In the genomic region with DNA sequence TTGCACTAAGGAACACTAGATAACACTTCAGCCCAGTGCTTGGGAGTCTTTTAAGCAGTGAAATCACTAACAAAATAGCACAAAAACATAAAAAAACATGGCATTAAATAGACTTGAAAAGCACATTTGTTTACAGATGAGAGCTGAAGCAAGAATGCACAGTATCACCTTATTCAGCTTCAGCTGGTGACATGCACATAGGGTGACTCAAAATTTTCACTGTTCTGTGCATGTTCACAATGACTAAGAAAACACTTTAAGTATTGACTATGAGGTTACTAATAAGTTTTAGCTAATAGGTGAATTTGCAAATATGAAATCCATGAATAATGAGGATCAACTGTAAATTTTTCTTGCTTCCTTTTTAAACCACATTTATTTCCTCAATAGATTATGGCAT, we compare ENCODE assay signal across 34 cellular contexts.
DNase-seq lines count a peak whose midpoint lies in the region; ATAC-seq, FAIRE-seq and TF ChIP-seq lines count a peak whose summit lies in the region.
"Had no signal": no experiment of that assay in that cellular context is flagged by ENCODE, and none has a peak within 500 bp of the region (broad histone marks: within the 10 kb centered on the region; RNA-seq: fewer than 3 reads in every experiment).

No MANE protein-coding gene starts in this region.

- H4K20me1 ChIP-seq in IMR-90 (ENCODE audit: insufficient read depth, low read length) = no peaks in the 10 kb centered on the region

- H2BK15ac ChIP-seq in IMR-90 (ENCODE audit: low read depth, low read length) (peak overlapping the region; percentile 71; the same call in 2 of the 3 replicates), mesenchymal stem cell (ENCODE audit: low read depth, poor library complexity, severe bottlenecking) (no peak overlapping the region)

- no peak overlapping the region for H2AFZ ChIP-seq in IMR-90 (replicated peaks; ENCODE audit: low read length, poor library complexity)
- no peak overlapping the region for H2AFZ ChIP-seq in mesenchymal stem cell (ENCODE audit: low read depth, low read length)

- H3K18ac ChIP-seq in IMR-90 (ENCODE audit: low read depth, low read length) (peak overlapping the region; percentile 97), mesenchymal stem cell (ENCODE audit: low read depth in 1 of 2, low read length in 2 of 2) (no peak overlapping the region)

- CTCF ChIA-PET in IMR-90 (lab: Yijun Ruan, JAX) = no interaction called here

- H4K91ac ChIP-seq in IMR-90 (ENCODE audit: insufficient read depth, low read depth, low read length) (peak overlapping the region; percentile 71; the same call in 1 of the 2 replicates), mesenchymal stem cell (ENCODE audit: low read length) (no peak overlapping the region)

- FAIRE-seq in bronchial epithelial cell (lab: Jason Lieb, UNC) = no peak
- FAIRE-seq: GM12892, kidney, TTC549 had no signal

- peak overlapping the region; percentile 75 for H2BK20ac ChIP-seq in IMR-90 (ENCODE audit: low read depth, low read length)

- H2AK9ac ChIP-seq in IMR-90 (replicated peaks; ENCODE audit: low read depth, low read length, poor library complexity) = no peak overlapping the region

- H3K4me2 ChIP-seq in IMR-90 (ENCODE audit: low read depth, low read length) = 0 out of 2 replicates have a peak overlapping the region, but pooled peaks have one; percentile 43
- H3K4me2 ChIP-seq in mesenchymal stem cell (ENCODE audit: low read length, poor library complexity, severe bottlenecking) = no peak overlapping the region
- H3K4me2 ChIP-seq: smooth muscle cell had no signal

- H2BK120ac ChIP-seq in IMR-90 (ENCODE audit: low read depth, low read length) = peak overlapping the region; percentile 83
- H2BK120ac ChIP-seq in mesenchymal stem cell (ENCODE audit: low read depth, low read length) = no peak overlapping the region

- H3K14ac ChIP-seq in IMR-90 (replicated peaks; ENCODE audit: low read depth, low read length) = peak overlapping the region; percentile 62
- no peak overlapping the region for H3K14ac ChIP-seq in mesenchymal stem cell (ENCODE audit: low read length in 2 of 2)

- ATAC-seq in IMR-90 (ENCODE audit: low read depth) = peak; percentile 16; the same call in 1 of the 2 replicates
- ATAC-seq in left lobe of liver = no peak
- ATAC-seq: activated CD8-positive, alpha-beta T cell treated with anti-CD3 and anti-CD28 coated beads for 36 hours; gastrocnemius medialis had no signal

- peak overlapping the region; percentile 87 for H2BK5ac ChIP-seq in IMR-90 (ENCODE audit: low read depth, low read length, poor library complexity, severe bottlenecking)
- H2BK5ac ChIP-seq in mesenchymal stem cell (ENCODE audit: low read depth, low read length, poor library complexity, severe bottlenecking) = no peak overlapping the region

- H3K9ac ChIP-seq in IMR-90 (ENCODE audit: low read depth, low read length) (no peak overlapping the region), mesenchymal stem cell (ENCODE audit: low read length) (no peak overlapping the region)

- TF ChIP-seq RAD21 in IMR-90 (IDR thresholded peaks at IDR 0.05; ENCODE audit: low read length) = no peak

- H3K4ac ChIP-seq in IMR-90 (ENCODE audit: low read depth, low read length) (peak overlapping the region; percentile 67; the same call in 1 of the 2 replicates), mesenchymal stem cell (ENCODE audit: low read depth in 1 of 2, low read length in 2 of 2) (no peak overlapping the region)

- no peak for TF ChIP-seq POLR2A in IMR-90 (IDR thresholded peaks at IDR 0.05; ENCODE audit: low read depth, low read length)

- in situ Hi-C loops in IMR-90 (cut with MboI; ENCODE audit: low sequenced_read_pairs) = no loop called here

- H3K4me3 ChIP-seq in AG10803 (ENCODE audit: low read length) (no peak overlapping the region), IMR-90 (ENCODE audit: insufficient read depth, low read depth, low read length) (no peak overlapping the region), bronchial epithelial cell (ENCODE audit: low read depth, low read length) (no peak overlapping the region), mesenchymal stem cell (ENCODE audit: insufficient read depth in 1 of 2, low read depth in 1 of 2, low read length in 2 of 2) (no peak overlapping the region)
- H3K4me3 ChIP-seq: gastrocnemius medialis, HAP-1, smooth muscle cell, upper lobe of left lung had no signal

- H3K9me3 ChIP-seq in IMR-90 (ENCODE audit: control insufficient read depth, insufficient read depth, low read length) (no peaks in the 10 kb centered on the region), mesenchymal stem cell (ENCODE audit: control insufficient read depth, low read length) (no peaks in the 10 kb centered on the region)
- H3K9me3 ChIP-seq: gastrocnemius medialis, HAP-1, neutrophil, upper lobe of left lung had no signal

- H3K79me1 ChIP-seq in IMR-90 (ENCODE audit: low read depth in 1 of 2, low read length in 2 of 2) (no peaks in the 10 kb centered on the region), mesenchymal stem cell (replicated peaks; ENCODE audit: low read length, poor library complexity, severe bottlenecking) (no peaks in the 10 kb centered on the region)

- DNase-seq in AG10803 (ENCODE audit: low read depth) = peak; percentile 33
- DNase-seq in IMR-90 = peak; percentile 67
- peak; percentile 95 for DNase-seq in bronchial epithelial cell (ENCODE audit: low read depth)
- peak; percentile 10 for DNase-seq in mesenchymal stem cell
- DNase-seq in left lobe of liver (ENCODE audit: low spot score) = no peak
- no peak for DNase-seq in NCI-H2196 treated with DMSO at 0.1 percent for 48 hours (lab: John Stamatoyannopoulos, UW; ENCODE audit: unreplicated experiment)
- DNase-seq in Ammon's horn (ENCODE audit: low spot score) = no peak
- DNase-seq in SHP77 (lab: John Stamatoyannopoulos, UW) = no peak
- DNase-seq: ACHN; activated CD4-positive, CD25-positive, alpha-beta regulatory T cell treated with anti-CD3 and anti-CD28 coated beads, Interleukin-2, amount 50 U/mL, for 72 hours; activated CD8-positive, alpha-beta T cell treated with anti-CD3 and anti-CD28 coated beads for 36 hours; activated effector memory CD4-positive, alpha-beta T cell treated with Interleukin-2 at 50 U/mL for 16 hours; activated naive CD8-positive, alpha-beta T cell treated with anti-CD3 and anti-CD28 coated beads for 36 hours; activated T-cell treated with anti-CD3 and anti-CD28 coated beads for 4 hours; Calu3; cerebellar nuclear complex; DND-41; gastrocnemius medialis; kidney; NCI-H2081; NCI-H345; NCI-H82; SIG-M5; stimulated activated CD4-positive, alpha-beta T cell treated with anti-CD3 and anti-CD28 coated beads, Interleukin-2, amount 100 ng/mL, for 24 hours; substantia nigra; T-helper 1 cell; upper lobe of left lung had no signal

- no peak overlapping the region for H3K56ac ChIP-seq in IMR-90 (ENCODE audit: extremely low read depth, insufficient read depth, low read length)

- peaks cover 8% of the 10 kb centered on the region for H3K4me1 ChIP-seq in IMR-90 (ENCODE audit: control insufficient read depth, insufficient read depth, low read length)
- H3K4me1 ChIP-seq in mesenchymal stem cell (ENCODE audit: control insufficient read depth, insufficient read depth, low read depth, low read length) = no peaks in the 10 kb centered on the region
- H3K4me1 ChIP-seq: gastrocnemius medialis, HAP-1, upper lobe of left lung had no signal

- H3K36me3 ChIP-seq in IMR-90 (ENCODE audit: control insufficient read depth, insufficient read depth, low read length) (no peaks in the 10 kb centered on the region), bronchial epithelial cell (ENCODE audit: control insufficient read depth, insufficient read depth, low read length) (no peaks in the 10 kb centered on the region), mesenchymal stem cell (ENCODE audit: control insufficient read depth in 1 of 2, insufficient read depth in 2 of 2, low read depth in 1 of 2, low read length in 2 of 2) (no peaks in the 10 kb centered on the region)
- H3K36me3 ChIP-seq: gastrocnemius medialis, HAP-1, neutrophil, upper lobe of left lung had no signal

- dilution Hi-C loops in IMR-90 (cut with HindIII; ENCODE audit: low sequenced_read_pairs, unreplicated experiment) = no loop called here

- no peaks in the 10 kb centered on the region for H3K27me3 ChIP-seq in IMR-90 (ENCODE audit: control insufficient read depth, insufficient read depth, low read length)
- H3K27me3 ChIP-seq in bronchial epithelial cell (ENCODE audit: control insufficient read depth, insufficient read depth, low read length) = no peaks in the 10 kb centered on the region
- H3K27me3 ChIP-seq in mesenchymal stem cell (ENCODE audit: control insufficient read depth in 1 of 2, insufficient read depth in 1 of 2, low read length in 2 of 2) = no peaks in the 10 kb centered on the region
- H3K27me3 ChIP-seq: gastrocnemius medialis, neutrophil, upper lobe of left lung had no signal

- H3K23ac ChIP-seq in IMR-90 (ENCODE audit: low read depth, low read length) = peak overlapping the region; percentile 74; the same call in 1 of the 2 replicates
- H3K23ac ChIP-seq in mesenchymal stem cell (ENCODE audit: low read length in 2 of 2) = no peak overlapping the region

- no peak overlapping the region; the same call in 1 of the 2 replicates for H4K5ac ChIP-seq in IMR-90 (ENCODE audit: low read depth, low read length)

- peak overlapping the region; percentile 63 to 70; a peak in 3 of 4 replicates for H4K8ac ChIP-seq in IMR-90 (ENCODE audit: low read depth in 2 of 2, low read length in 2 of 2)
- H4K8ac ChIP-seq in mesenchymal stem cell (ENCODE audit: low read length) = no peak overlapping the region

- POLR2A ChIA-PET in IMR-90 (lab: Charles Lee; ENCODE audit: unreplicated experiment) = no interaction called here

- peak overlapping the region; percentile 88; the same call in 1 of the 2 replicates for H3K27ac ChIP-seq in IMR-90 (ENCODE audit: insufficient read depth, low read length)
- H3K27ac ChIP-seq in mesenchymal stem cell (ENCODE audit: low read length, poor library complexity, severe bottlenecking) = no peak overlapping the region
- H3K27ac ChIP-seq: C4-2B, gastrocnemius medialis, HL-60, neutrophil, upper lobe of left lung had no signal

- H3K9me1 ChIP-seq in IMR-90 (ENCODE audit: insufficient read depth, low read length) = peaks cover 4% of the 10 kb centered on the region

- intact Hi-C loops in IMR-90 (cut with micrococcal nuclease) = no loop called here

- H2AK5ac ChIP-seq in IMR-90 (ENCODE audit: low read depth, low read length) (peak overlapping the region; percentile 87; the same call in 1 of the 2 replicates), mesenchymal stem cell (ENCODE audit: low read length, severe bottlenecking) (no peak overlapping the region)

- no TSS peak for BruUV-seq in IMR-90 (replicated peaks; lab: Mats Ljungman, UMichigan)

- TF ChIP-seq CTCF in AG10803 (conservative IDR thresholded peaks at IDR 0.05; ENCODE audit: low read length) = no peak
- TF ChIP-seq CTCF in IMR-90 (conservative IDR thresholded peaks at IDR 0.05; ENCODE audit: low read depth, low read length) = no peak
- TF ChIP-seq CTCF in bronchial epithelial cell (IDR thresholded peaks at IDR 0.05; ENCODE audit: insufficient read depth, low read length, severe bottlenecking) = no peak

- H2BK12ac ChIP-seq in mesenchymal stem cell (ENCODE audit: low read length in 2 of 2) = no peak overlapping the region

TF ChIP-seq in IMR-90, 13 proteins besides CTCF, POLR2A, EP300 and RAD21 (continues in another document):
- TF ChIP-seq MAFK (IDR thresholded peaks at IDR 0.05; ENCODE audit: low read depth, low read length) (no peak), CHD1 (IDR thresholded peaks at IDR 0.05; ENCODE audit: low read depth, low read length) (no peak), RCOR1 (IDR thresholded peaks at IDR 0.05; ENCODE audit: insufficient replicate concordance, low read length) (no peak)

Comparison
In these comparisons a context has a peak if more than half of its experiments do, and no peak if none do; other contexts are left out.
1. DNase-seq: peak in AG10803 (single experiment), IMR-90 (single experiment), bronchial epithelial cell (single experiment) and mesenchymal stem cell (single experiment); none in left lobe of liver (single experiment), NCI-H2196 treated with DMSO at 0.1 percent for 48 hours (single experiment), Ammon's horn (single experiment) and SHP77 (0 of 2).